Comparison of ENCODE assay signal across 20 cellular contexts in genomic region chr9:13163287-13163686, GRCh38.
"Had no signal": no experiment of that assay in that cellular context is flagged by ENCODE, and none has a peak within 500 bp of the region (broad histone marks: within the 10 kb centered on the region; RNA-seq: fewer than 3 reads in every experiment).

No MANE protein-coding gene starts in this region.

- H3K9me3 Mint-ChIP-seq: activated B cell treated with CpG ODN at 0.5 μM for 24 hours; dendritic cell treated with granulocyte-macrophage colony-stimulating factor and Interleukin-4, amounts not matched to agents 40 ng/mL and 50 ng/mL, for 4 days; neural progenitor cell; stimulated activated naive CD8-positive, alpha-beta T cell treated with anti-CD3 and anti-CD28 coated beads, Interleukin-15, amount 100 ng/mL, for 72 hours had no signal

- H3K27me3 Mint-ChIP-seq: activated B cell treated with CpG ODN at 0.5 μM for 24 hours; activated CD4-positive, alpha-beta memory T cell treated with anti-CD3 and anti-CD28 coated beads for 36 hours; activated naive CD8-positive, alpha-beta T cell; dendritic cell treated with granulocyte-macrophage colony-stimulating factor and Interleukin-4, amounts not matched to agents 40 ng/mL and 50 ng/mL, for 4 days; naive thymus-derived CD4-positive, alpha-beta T cell; stimulated activated naive CD8-positive, alpha-beta T cell treated with anti-CD3 and anti-CD28 coated beads, Interleukin-15, amount 100 ng/mL, for 72 hours had no signal

- ATAC-seq: left cardiac atrium; naive thymus-derived CD4-positive, alpha-beta T cell; stimulated activated naive CD8-positive, alpha-beta T cell treated with anti-CD3 and anti-CD28 coated beads, Interleukin-15, amount 100 ng/mL, for 72 hours had no signal

- H3K4me3 Mint-ChIP-seq: activated B cell treated with CpG ODN at 0.5 μM for 24 hours; activated CD4-positive, alpha-beta memory T cell treated with anti-CD3 and anti-CD28 coated beads for 36 hours; activated naive CD8-positive, alpha-beta T cell; activated T-helper 1 cell treated with anti-CD3 and anti-CD28 coated beads, Interleukin-12 subunit alpha, Interleukin-12 subunit beta, Interleukin-2, Interleukin-4 antibody, amounts not matched to agents 30 ng/mL and 10 ng/mL and 1 ng/mL, durations not matched to agents 14 hours and 24 hours and 36 hours; dendritic cell treated with granulocyte-macrophage colony-stimulating factor and Interleukin-4, amounts not matched to agents 40 ng/mL and 50 ng/mL, for 4 days; naive thymus-derived CD4-positive, alpha-beta T cell; neural progenitor cell; stimulated activated naive CD8-positive, alpha-beta T cell treated with anti-CD3 and anti-CD28 coated beads, Interleukin-15, amount 100 ng/mL, for 72 hours had no signal

- DNase-seq: activated B cell treated with CpG ODN at 0.5 μM for 24 hours; activated CD4-positive, alpha-beta memory T cell treated with anti-CD3 and anti-CD28 coated beads for 36 hours; activated CD4-positive, alpha-beta T cell treated with anti-CD3 and anti-CD28 coated beads for 4 hours; activated gamma-delta T cell treated with Interleukin-2 at 50 U/mL for 16 hours; activated T-cell treated with anti-CD3 and anti-CD28 coated beads for 4 hours; effector CD8-positive, alpha-beta T cell; esophagus squamous epithelium; left cardiac atrium; mesendoderm; naive thymus-derived CD4-positive, alpha-beta T cell; right lobe of liver; small intestine; stimulated activated CD4-positive, alpha-beta T cell treated with anti-CD3 and anti-CD28 coated beads, Interleukin-15, amount 100 ng/mL, for 24 hours; stimulated activated CD4-positive, alpha-beta T cell treated with anti-CD3 and anti-CD28 coated beads, Interleukin-2, amount 100 ng/mL, for 48 hours; stimulated activated naive CD8-positive, alpha-beta T cell treated with anti-CD3 and anti-CD28 coated beads, Interleukin-15, amount 100 ng/mL, for 72 hours; trophoblast cell had no signal

- H3K36me3 Mint-ChIP-seq: activated CD4-positive, alpha-beta memory T cell treated with anti-CD3 and anti-CD28 coated beads for 36 hours; activated naive CD8-positive, alpha-beta T cell; naive thymus-derived CD4-positive, alpha-beta T cell had no signal

- H3K27ac Mint-ChIP-seq: activated B cell treated with CpG ODN at 0.5 μM for 24 hours; activated CD4-positive, alpha-beta memory T cell treated with anti-CD3 and anti-CD28 coated beads for 36 hours; activated naive CD8-positive, alpha-beta T cell; activated T-helper 1 cell treated with anti-CD3 and anti-CD28 coated beads, Interleukin-12 subunit alpha, Interleukin-12 subunit beta, Interleukin-2, Interleukin-4 antibody, amounts not matched to agents 30 ng/mL and 10 ng/mL and 1 ng/mL, durations not matched to agents 14 hours and 24 hours and 36 hours; dendritic cell treated with granulocyte-macrophage colony-stimulating factor and Interleukin-4, amounts not matched to agents 40 ng/mL and 50 ng/mL, for 4 days; naive thymus-derived CD4-positive, alpha-beta T cell; neural progenitor cell; stimulated activated naive CD8-positive, alpha-beta T cell treated with anti-CD3 and anti-CD28 coated beads, Interleukin-15, amount 100 ng/mL, for 72 hours had no signal

- H3K4me1 Mint-ChIP-seq: activated B cell treated with CpG ODN at 0.5 μM for 24 hours; naive thymus-derived CD4-positive, alpha-beta T cell; stimulated activated naive CD8-positive, alpha-beta T cell treated with anti-CD3 and anti-CD28 coated beads, Interleukin-15, amount 100 ng/mL, for 72 hours had no signal
